8 cellular contexts compared by ENCODE assay signal in the genomic region with DNA sequence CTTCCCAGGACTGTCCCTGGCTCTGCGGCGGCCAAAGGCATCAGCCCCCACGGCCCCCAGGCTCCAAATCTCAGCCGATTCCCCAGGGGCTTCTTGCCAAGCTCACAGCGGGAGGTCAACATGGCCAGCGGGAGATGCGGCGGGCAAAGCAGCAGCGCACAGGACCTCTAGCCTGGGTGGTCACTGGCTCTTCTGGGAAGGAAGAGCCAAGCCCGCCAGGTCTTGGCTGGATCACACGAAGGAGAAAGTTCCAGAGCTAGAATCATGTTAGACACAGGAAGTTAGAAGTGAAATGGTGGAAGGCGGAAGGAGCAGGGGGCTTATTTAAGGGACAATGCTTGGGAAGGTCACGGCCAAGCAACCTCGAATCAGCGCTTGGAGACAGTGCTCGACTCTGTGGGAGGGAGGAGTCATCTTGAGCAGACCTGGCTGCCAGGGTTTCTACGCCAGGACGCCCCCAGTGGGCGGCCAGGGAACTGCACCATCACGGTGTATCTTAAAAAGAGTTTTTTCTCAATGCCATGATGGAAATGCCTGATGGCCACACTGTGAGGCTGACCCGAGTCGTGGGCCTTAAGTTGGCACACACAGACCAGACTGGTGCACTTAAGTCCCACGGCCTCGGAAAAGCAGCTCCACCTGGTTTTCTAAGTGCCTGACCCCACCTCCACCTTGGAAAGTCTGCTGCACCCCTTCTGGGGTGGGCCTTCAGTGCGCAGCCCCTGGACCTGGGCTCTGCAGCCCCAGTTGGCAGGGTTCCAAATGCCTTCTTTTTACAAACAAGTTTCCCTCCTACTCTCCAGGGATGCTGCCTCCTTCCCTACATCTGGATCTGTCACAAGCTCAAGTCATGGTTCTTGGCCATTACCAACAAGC. TPM values are rescaled to one million over a fixed set of nuclear protein-coding genes. Genes with fewer than 3 reads are reported as not detected.
DNase-seq lines count a peak whose midpoint lies in the region; ATAC-seq and TF ChIP-seq lines count a peak whose summit lies in the region.

No MANE protein-coding gene starts in this region.

- H3K9me3 ChIP-seq in colonic mucosa: no peaks in the 10 kb centered on the region
- no peaks in the 10 kb centered on the region for H3K9me3 ChIP-seq in right lobe of liver

- DNase-seq in NCI-H524 (lab: John Stamatoyannopoulos, UW) (peak; percentile 7 to 63), NCI-H524 treated with DMSO at 0.1 percent for 48 hours (lab: John Stamatoyannopoulos, UW) (no peak), NCI-H2171 treated with DMSO at 0.1 percent for 48 hours (lab: John Stamatoyannopoulos, UW) (peak; percentile 42), colonic mucosa (peak; percentile 80), right lobe of liver (peak in 1 of 3 donors; percentile 67), NCI-H2081 treated with DMSO at 0.1 percent for 48 hours (lab: John Stamatoyannopoulos, UW) (no peak)
- DNase-seq in activated CD4-positive, alpha-beta T cell treated with anti-CD3 and anti-CD28 coated beads, Interleukin-2, amount 50 U/mL, for 1 hour: peak; percentile 77
- peak; percentile 69 to 72 (median 71) for DNase-seq in stimulated activated CD4-positive, alpha-beta T cell treated with anti-CD3 and anti-CD28 coated beads, TNF-alpha, amount 100 ng/mL, for 48 hours (ENCODE audit: low read depth in 3 of 3)

- 58% methylated on average over 9 of the region's 25 CpGs for WGBS in right lobe of liver (ENCODE audit: insufficient coverage, low coverage, low lambda C conversion rate, missing lambda C conversion rate)

- no peaks in the 10 kb centered on the region for H3K4me1 ChIP-seq in colonic mucosa
- peaks cover 0 to 14% (median 6%) of the 10 kb centered on the region in 4 donors for H3K4me1 ChIP-seq in right lobe of liver

- H3K27me3 ChIP-seq in colonic mucosa (no peaks in the 10 kb centered on the region), right lobe of liver (no peaks in the 10 kb centered on the region)

- H3K27ac ChIP-seq in colonic mucosa: no peak overlapping the region
- H3K27ac ChIP-seq in right lobe of liver: no peak overlapping the region

- peak; percentile 3 to 31 (median 20) for ATAC-seq in right lobe of liver

- peaks cover 12% of the 10 kb centered on the region for H3K36me3 ChIP-seq in colonic mucosa
- H3K36me3 ChIP-seq in right lobe of liver: peaks cover 0 to 22% (median 5%) of the 10 kb centered on the region in 4 donors

- H3K9ac ChIP-seq in colonic mucosa (ENCODE audit: low read depth in 2 of 2, low read length in 2 of 2): peak overlapping the region in 1 of 2 donors; percentile 27

- intact Hi-C loops in colonic mucosa (cut with DNase I): loop anchor here (5.0 kb wide), 1 partner anchor 311 kb away; no protein-coding TSS in a partner anchor
- intact Hi-C loops in right lobe of liver (cut with DNase I): loop anchor here (10.0 kb wide), 1 partner anchor 313 kb away; no protein-coding TSS in a partner anchor

- no peak for TF ChIP-seq POLR2A in right lobe of liver (IDR thresholded peaks at IDR 0.05)

- H3K4me3 ChIP-seq in colonic mucosa (no peak overlapping the region), right lobe of liver (no peak overlapping the region)

- TF ChIP-seq CTCF in colonic mucosa (IDR thresholded peaks at IDR 0.05) (peak; percentile 87), right lobe of liver (IDR thresholded peaks at IDR 0.05) (peak; percentile 72 to 84 (median 81))

RNA-seq across cellular contexts. Expression of a gene that starts 29.3 kb away (rescaled TPM):
- total RNA-seq in colonic mucosa (10 to 100 TPM; 10.6 to 13.1 TPM), right lobe of liver (10 to 100 TPM in 3 of 6 experiments, 1 to 10 TPM in 3; 8.4 to 20.6 (median 11.2) TPM)

RNA-seq across cellular contexts. Expression of a gene that starts 29.5 kb away (rescaled TPM):
- total RNA-seq in colonic mucosa (100 to 1,000 TPM; 112 to 129 TPM), right lobe of liver (10 to 100 TPM; 41.4 to 85.1 (median 51.2) TPM)

RNA-seq across cellular contexts. Expression of a gene that starts 52.9 kb away (rescaled TPM):
- total RNA-seq in colonic mucosa (100 to 1,000 TPM in 1 of 2 donors, 10 to 100 TPM in 1; 97.0 to 119 TPM), right lobe of liver (100 to 1,000 TPM in 4 of 6 experiments, 10 to 100 TPM in 2; 58.1 to 169 (median 130) TPM)

Comparison
In these comparisons a context has a peak if more than half of its experiments do, and no peak if none do; other contexts are left out.
1. DNase-seq: peak in NCI-H524 (2 of 2), NCI-H2171 treated with DMSO at 0.1 percent for 48 hours (single experiment), activated CD4-positive, alpha-beta T cell treated with anti-CD3 and anti-CD28 coated beads, Interleukin-2, amount 50 U/mL, for 1 hour (single experiment), colonic mucosa (single experiment) and stimulated activated CD4-positive, alpha-beta T cell treated with anti-CD3 and anti-CD28 coated beads, TNF-alpha, amount 100 ng/mL, for 48 hours (3 of 3); none in NCI-H524 treated with DMSO at 0.1 percent for 48 hours (single experiment) and NCI-H2081 treated with DMSO at 0.1 percent for 48 hours (single experiment).